In genomic region chr6:165986647-165987482, GRCh38 we compare ENCODE assay signal across 9 cellular contexts.
A peak's percentile ranks its signal among the peaks of the same experiment; 100 is the strongest.
DNase-seq lines count a peak whose midpoint lies in the region; ATAC-seq and TF ChIP-seq lines count a peak whose summit lies in the region.
"Had no signal": no experiment of that assay in that cellular context is flagged by ENCODE, and none has a peak within 500 bp of the region (broad histone marks: within the 10 kb centered on the region; RNA-seq: fewer than 3 reads in every experiment).

No MANE protein-coding gene starts in this region.

- peaks cover 21% of the 10 kb centered on the region for H3K4me1 ChIP-seq in GM23338 (ENCODE audit: insufficient read depth)
- H3K4me1 ChIP-seq in adrenal gland (replicated peaks in 1 of 2), result peaks cover 0 to 7% of the 10 kb centered on the region in 2 donors
- H3K4me1 ChIP-seq in right atrium auricular region, result peaks cover 0 to 29% of the 10 kb centered on the region in 2 donors
- peaks cover 0 to 12% of the 10 kb centered on the region in 2 donors for H3K4me1 ChIP-seq in gastrocnemius medialis

- H3K4me3 ChIP-seq in GM23338 (peak overlapping the region; percentile 70), adrenal gland (peak overlapping the region; percentile 15 to 70 (median 60)), right atrium auricular region (peak overlapping the region; percentile 42 to 46), gastrocnemius medialis (peak overlapping the region; percentile 31 to 56 (median 49))

- in situ Hi-C loops in gastrocnemius medialis (cut with MboI; ENCODE audit: low sequenced_read_pairs in 4 of 4), result no loop called here

- ATAC-seq in GM23338 (peak; percentile 48), gastrocnemius medialis (no peak), GM19324 (IDR thresholded peaks at IDR 0.05; ENCODE audit: low FRiP score, unreplicated experiment) (no peak), GM18861 (IDR thresholded peaks at IDR 0.05; ENCODE audit: unreplicated experiment) (no peak), GM21737 (IDR thresholded peaks at IDR 0.05; ENCODE audit: unreplicated experiment) (no peak), GM18505 (IDR thresholded peaks at IDR 0.05; ENCODE audit: unreplicated experiment) (no peak)
- ATAC-seq: stimulated activated memory B cell treated with anti-CD40 and anti-IgM and Interleukin-4, amounts not matched to agents 10 μg/mL and 1 μg/mL and 100 μg/mL, for 72 hours had no signal

- no peaks in the 10 kb centered on the region for H3K79me2 ChIP-seq in GM23338 (replicated peaks; ENCODE audit: insufficient read depth)

- peak; percentile 68 for DNase-seq in GM23338 (ENCODE audit: low spot score)
- peak in 4 of 7 donors; percentile 33 to 60 (median 45) for DNase-seq in adrenal gland
- no peak for DNase-seq in right atrium auricular region (ENCODE audit: low spot score)
- DNase-seq in gastrocnemius medialis, result no peak

- H3K27ac ChIP-seq in GM23338 (ENCODE audit: low read depth) (no peak overlapping the region), adrenal gland (peak overlapping the region in 3 of 5 donors; percentile 32 to 77 (median 45)), right atrium auricular region (no peak overlapping the region), gastrocnemius medialis (peak overlapping the region in 1 of 4 donors; percentile 25)

- H3K27me3 Mint-ChIP-seq in GM23338 (ENCODE audit: insufficient read depth, low read depth, poor library complexity), result peaks cover 82% of the 10 kb centered on the region

- H2AFZ ChIP-seq in GM23338, result peak overlapping the region; percentile 21

- H3K9me3 ChIP-seq in adrenal gland (replicated peaks in 1 of 3) (no peaks in the 10 kb centered on the region), right atrium auricular region (no peaks in the 10 kb centered on the region), gastrocnemius medialis (no peaks in the 10 kb centered on the region)

- no peaks in the 10 kb centered on the region for H3K9me2 ChIP-seq in GM23338 (ENCODE audit: insufficient read depth)

- TF ChIP-seq CTCF in GM23338 (conservative IDR thresholded peaks at IDR 0.05; ENCODE audit: low read depth in 2 of 2), result no peak
- TF ChIP-seq CTCF in adrenal gland (IDR thresholded peaks at IDR 0.05), result no peak
- no peak for TF ChIP-seq CTCF in right atrium auricular region (IDR thresholded peaks at IDR 0.05)
- TF ChIP-seq CTCF in gastrocnemius medialis (IDR thresholded peaks at IDR 0.05 in 4 of 5, conservative IDR thresholded peaks at IDR 0.05 in 1 of 5), result no peak

- no peaks in the 10 kb centered on the region for H3K9me3 Mint-ChIP-seq in GM23338
- H3K9me3 Mint-ChIP-seq: stimulated activated memory B cell treated with anti-CD40 and anti-IgM and Interleukin-4, amounts not matched to agents 10 μg/mL and 1 μg/mL and 100 μg/mL, for 72 hours had no signal

- no peak overlapping the region for H3K27ac Mint-ChIP-seq in GM23338
- H3K27ac Mint-ChIP-seq: stimulated activated memory B cell treated with anti-CD40 and anti-IgM and Interleukin-4, amounts not matched to agents 10 μg/mL and 1 μg/mL and 100 μg/mL, for 72 hours had no signal

- H3K4me3 Mint-ChIP-seq in GM23338, result peak overlapping the region; percentile 81
- H3K4me3 Mint-ChIP-seq: stimulated activated memory B cell treated with anti-CD40 and anti-IgM and Interleukin-4, amounts not matched to agents 10 μg/mL and 1 μg/mL and 100 μg/mL, for 72 hours had no signal

- no peaks in the 10 kb centered on the region for H3K36me3 ChIP-seq in GM23338 (ENCODE audit: insufficient read depth)
- no peaks in the 10 kb centered on the region for H3K36me3 ChIP-seq in adrenal gland (replicated peaks in 1 of 2)
- H3K36me3 ChIP-seq in right atrium auricular region, result no peaks in the 10 kb centered on the region
- H3K36me3 ChIP-seq in gastrocnemius medialis, result no peaks in the 10 kb centered on the region

- peaks cover 3% of the 10 kb centered on the region for H4K20me1 ChIP-seq in GM23338 (replicated peaks; ENCODE audit: insufficient read depth)

- no peaks in the 10 kb centered on the region for H3F3A ChIP-seq in GM23338 (replicated peaks; ENCODE audit: low read depth)

- H3K4me2 ChIP-seq in GM23338, result peak overlapping the region; percentile 89

- H3K4me1 Mint-ChIP-seq in GM23338, result peaks cover 23% of the 10 kb centered on the region

- TF ChIP-seq POLR2A in adrenal gland (IDR thresholded peaks at IDR 0.05), result peak in 1 of 2 donors; percentile 8
- no peak for TF ChIP-seq POLR2A in gastrocnemius medialis (IDR thresholded peaks at IDR 0.05)
- TF ChIP-seq POLR2A in GM18505 (IDR thresholded peaks at IDR 0.05; ENCODE audit: borderline replicate concordance, extremely low read depth, insufficient read depth, insufficient read length), result no peak

- H3K36me3 Mint-ChIP-seq in GM23338 (ENCODE audit: low read depth), result no peaks in the 10 kb centered on the region; the same call in 2 of the 3 replicates
- H3K36me3 Mint-ChIP-seq: stimulated activated memory B cell treated with anti-CD40 and anti-IgM and Interleukin-4, amounts not matched to agents 10 μg/mL and 1 μg/mL and 100 μg/mL, for 72 hours had no signal

- WGBS in adrenal gland, 4 donors, result 0 to 2% (median 1%) methylated on average over 21 to 31 of the region's 31 CpGs

- peaks cover 99% of the 10 kb centered on the region for H3K27me3 ChIP-seq in GM23338 (ENCODE audit: insufficient read depth)
- H3K27me3 ChIP-seq in adrenal gland, result no peaks in the 10 kb centered on the region
- peaks cover 0 to 7% of the 10 kb centered on the region in 2 donors for H3K27me3 ChIP-seq in right atrium auricular region
- H3K27me3 ChIP-seq in gastrocnemius medialis, result peaks cover 21 to 36% (median 33%) of the 10 kb centered on the region in 3 donors

- intact Hi-C loops in adrenal gland (cut with DNase I), result no loop called here
- intact Hi-C loops in gastrocnemius medialis (cut with DNase I; ENCODE audit: low total_unique reads), result no loop called here

TF ChIP-seq in GM23338, 12 proteins besides CTCF, POLR2A, EP300 and RAD21 (continues in another document):
- no peak for TF ChIP-seq REST (IDR thresholded peaks at IDR 0.05; ENCODE audit: unreplicated experiment)
- TF ChIP-seq POLR2AphosphoS5 (IDR thresholded peaks at IDR 0.05; ENCODE audit: low read depth), result no peak
- TF ChIP-seq EZH2phosphoT487 (IDR thresholded peaks at IDR 0.05; ENCODE audit: unreplicated experiment), result no peak
- TF ChIP-seq ZNF331 (CRISPR knock-in tag; IDR thresholded peaks at IDR 0.05; ENCODE audit: low read depth), result no peak
- TF ChIP-seq CREB1 (CRISPR knock-in tag; IDR thresholded peaks at IDR 0.05; ENCODE audit: low read depth), result no peak
- TF ChIP-seq NANOG (IDR thresholded peaks at IDR 0.05; ENCODE audit: borderline replicate concordance), result no peak
- TF ChIP-seq JUNB (IDR thresholded peaks at IDR 0.05; ENCODE audit: unreplicated experiment), result no peak
- no peak for TF ChIP-seq STAT1 (IDR thresholded peaks at IDR 0.05; ENCODE audit: unreplicated experiment)

Comparison
In these comparisons a context has a peak if more than half of its experiments do, and no peak if none do; other contexts are left out.
1. DNase-seq: peak in GM23338 (single experiment) and adrenal gland (4 of 7); none in right atrium auricular region (single experiment) and gastrocnemius medialis (0 of 2).
2. H3K27ac ChIP-seq: peak in adrenal gland (3 of 5); none in GM23338 (single experiment) and right atrium auricular region (0 of 2).
3. Peak in every context shown above with its lines, with median percentiles within 50 percentile points of each other: H3K4me3 ChIP-seq.